Comparison of ENCODE assay signal across 23 cellular contexts in genomic region chr3:149523899-149524298, GRCh38. TPM values are rescaled to one million over a fixed set of nuclear protein-coding genes. Genes with fewer than 3 reads are reported as not detected.
DNase-seq lines count a peak whose midpoint lies in the region; ATAC-seq and TF ChIP-seq lines count a peak whose summit lies in the region.
"Had no signal": no experiment of that assay in that cellular context is flagged by ENCODE, and none has a peak within 500 bp of the region (broad histone marks: within the 10 kb centered on the region; RNA-seq: fewer than 3 reads in every experiment).

No MANE protein-coding gene starts in this region.

- peak overlapping the region; percentile 49 for H3K27ac Mint-ChIP-seq in endodermal cell
- peak overlapping the region; percentile 8 for H3K27ac Mint-ChIP-seq in mesothelial cell of epicardium

- no peak overlapping the region for H3K9ac ChIP-seq in endodermal cell (ENCODE audit: extremely low read depth, low read length, poor library complexity, severe bottlenecking)

- ATAC-seq in left ventricle myocardium superior: no peak
- ATAC-seq in activated CD4-positive, CD25-positive, alpha-beta regulatory T cell treated with anti-CD3 and anti-CD28 coated beads, Interleukin-2, amount 50 U/mL, for 24 hours: no peak

- H3K36me3 ChIP-seq in cardiac muscle cell (peaks cover 37% of the 10 kb centered on the region), endodermal cell (ENCODE audit: control insufficient read depth, insufficient read depth, low read length) (peaks cover 41% of the 10 kb centered on the region), testis (ENCODE audit: low read depth, missing control alignments) (peaks cover 3% of the 10 kb centered on the region)

- H3K36me3 Mint-ChIP-seq in endodermal cell (ENCODE audit: low read depth) (peaks cover 28% of the 10 kb centered on the region), mesothelial cell of epicardium (peaks cover 28% of the 10 kb centered on the region)

- no peaks in the 10 kb centered on the region for H3K9me3 ChIP-seq in cardiac muscle cell (ENCODE audit: low read depth)
- no peaks in the 10 kb centered on the region for H3K9me3 ChIP-seq in endodermal cell (ENCODE audit: control insufficient read depth, low read length)
- H3K9me3 ChIP-seq in testis: no peaks in the 10 kb centered on the region
- H3K9me3 ChIP-seq: SJCRH30 had no signal

- WGBS in endodermal cell (ENCODE audit: insufficient coverage in 1 of 2, insufficient read length in 1 of 2), 2 experiments: 90 to 92% methylated on average over 3 to 6 of the region's 6 CpGs
- 82 to 92% methylated on average over 6 of the region's 6 CpGs for WGBS in testis, 2 donors

- H3K27ac ChIP-seq in cardiac muscle cell (peak overlapping the region; percentile 24), endodermal cell (ENCODE audit: low read depth, low read length) (no peak overlapping the region), testis (no peak overlapping the region)
- H3K27ac ChIP-seq: SJCRH30 had no signal

- H3K4me1 ChIP-seq in cardiac muscle cell (ENCODE audit: low read depth) (no peaks in the 10 kb centered on the region), endodermal cell (ENCODE audit: control insufficient read depth, insufficient read depth, low read length) (peaks cover 6% of the 10 kb centered on the region), testis (peaks cover 9% of the 10 kb centered on the region)
- H3K4me1 ChIP-seq: SJCRH30 had no signal

- intact Hi-C loops in left ventricle myocardium superior (cut with micrococcal nuclease) (no loop called here), testis (cut with DNase I; ENCODE audit: low total_unique reads) (no loop called here)

- H3K27me3 ChIP-seq in cardiac muscle cell (no peaks in the 10 kb centered on the region), endodermal cell (ENCODE audit: control insufficient read depth, insufficient read depth, low read length, poor library complexity, severe bottlenecking) (no peaks in the 10 kb centered on the region), testis (no peaks in the 10 kb centered on the region)
- H3K27me3 ChIP-seq: SJCRH30 had no signal

- H3K4me1 Mint-ChIP-seq in endodermal cell (peaks cover 26% of the 10 kb centered on the region), mesothelial cell of epicardium (peaks cover 9% of the 10 kb centered on the region)

- TF ChIP-seq POLR2A in testis (IDR thresholded peaks at IDR 0.05): no peak

- DNase-seq in cardiac muscle cell (ENCODE audit: low read depth in 1 of 2, low spot score in 1 of 2) (no peak), left ventricle myocardium superior (no peak), endodermal cell (no peak), mesothelial cell of epicardium (ENCODE audit: low spot score in 2 of 2, unreplicated experiment in 2 of 2) (no peak), NCI-H2081 treated with DMSO at 0.1 percent for 48 hours (lab: John Stamatoyannopoulos, UW) (no peak), testis (no peak)
- DNase-seq: 8988T, AML-193, C1 segment of cervical spinal cord, EL, H9, KBM-7, MM.1S, NCI-H1092 treated with DMSO at 0.1 percent for 48 hours, NCI-H1436 treated with DMSO at 0.1 percent for 48 hours, NCI-H2029 treated with DMSO at 0.1 percent for 48 hours, NCI-H2171, NCI-H345, NCI-H524, NCI-H774, SJCRH30 had no signal

- H3K4me3 ChIP-seq in cardiac muscle cell (no peak overlapping the region), endodermal cell (ENCODE audit: low read length) (no peak overlapping the region), testis (no peak overlapping the region)
- H3K4me3 ChIP-seq: SJCRH30 had no signal

- no peak for TF ChIP-seq CTCF in cardiac muscle cell (IDR thresholded peaks at IDR 0.05; ENCODE audit: low read depth, low read length)
- TF ChIP-seq CTCF in endodermal cell (conservative IDR thresholded peaks at IDR 0.05): no peak
- TF ChIP-seq CTCF in mesothelial cell of epicardium (IDR thresholded peaks at IDR 0.05; ENCODE audit: unreplicated experiment): no peak
- no peak for TF ChIP-seq CTCF in testis (IDR thresholded peaks at IDR 0.05)

- H3K27me3 Mint-ChIP-seq in endodermal cell (ENCODE audit: insufficient read depth): no peaks in the 10 kb centered on the region
- no peaks in the 10 kb centered on the region for H3K27me3 Mint-ChIP-seq in mesothelial cell of epicardium (ENCODE audit: low read depth)

- no peak overlapping the region for H3K4me3 Mint-ChIP-seq in endodermal cell
- no peak overlapping the region for H3K4me3 Mint-ChIP-seq in mesothelial cell of epicardium
- H3K4me3 Mint-ChIP-seq: H9 had no signal

- H3K9me3 Mint-ChIP-seq in endodermal cell: no peaks in the 10 kb centered on the region
- no peaks in the 10 kb centered on the region for H3K9me3 Mint-ChIP-seq in mesothelial cell of epicardium
- H3K9me3 Mint-ChIP-seq: H9 had no signal

RNA-seq across cellular contexts. Expression of gene TM4SF4, which starts 49.4 kb away (rescaled TPM):
- not detected in 2 replicates for total RNA-seq in cardiac muscle cell
- 0.46 TPM in 1 of 2 replicates, not detected in the other for polyA plus RNA-seq in cardiac muscle cell
- total RNA-seq in left ventricle myocardium superior: not detected
- total RNA-seq in endodermal cell: not detected
- polyA plus RNA-seq in endodermal cell (2013, experiment 1 of 2): not detected
- not detected for polyA plus RNA-seq in endodermal cell (2013, experiment 2 of 2)
- total RNA-seq in mesothelial cell of epicardium: 0.34 to 1.8 TPM (median 1.4 TPM) in 3 replicates
- total RNA-seq in testis: under 1 TPM; 0.12 to 0.39 TPM
- polyA plus RNA-seq in testis (ENCODE audit: insufficient read depth, low read depth, low replicate concordance): 1.4 TPM
- total RNA-seq: H9, OCI-LY7, SJCRH30 had no signal
